Comparison of ENCODE assay signal across 8 cellular contexts in the genomic region with DNA sequence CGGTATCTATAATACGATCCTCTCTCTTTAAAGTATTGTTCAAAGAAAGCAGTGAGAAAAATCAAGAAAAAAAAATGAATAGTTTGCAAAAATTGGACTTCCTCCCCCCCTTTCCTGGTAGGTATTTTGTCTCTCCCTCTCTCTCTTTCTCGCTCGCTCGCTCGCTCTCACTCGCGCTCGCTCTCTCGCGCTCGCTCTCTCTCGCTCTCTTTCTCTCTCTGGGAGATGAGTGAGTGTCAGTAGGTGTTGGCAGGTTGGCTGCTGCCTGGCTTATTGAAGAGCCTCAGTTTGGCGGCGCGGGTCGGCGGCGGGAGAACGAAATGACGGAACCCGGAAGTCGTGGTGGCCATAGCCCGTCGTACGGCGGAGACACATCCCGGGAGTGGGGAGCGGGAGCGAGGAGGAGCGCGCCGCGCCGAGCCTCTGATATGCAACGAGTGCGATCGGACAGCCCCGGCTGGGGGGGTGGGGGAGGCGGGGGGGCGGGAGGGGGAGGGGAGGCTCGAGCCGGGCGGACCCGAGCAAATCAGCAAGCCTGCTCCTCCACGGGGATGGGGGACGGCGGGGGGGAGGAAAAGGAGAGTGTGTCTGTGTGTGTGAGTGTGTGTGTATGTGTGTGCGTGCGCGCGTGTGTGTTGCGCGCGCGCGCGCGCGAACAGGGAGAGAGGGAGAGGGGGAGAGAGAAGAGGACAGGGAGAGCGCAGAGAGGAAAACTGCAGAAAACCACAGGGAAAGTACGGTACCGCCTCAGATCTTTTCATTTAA. TPM values are rescaled to one million over a fixed set of nuclear protein-coding genes. Genes with fewer than 3 reads are reported as not detected.
A peak's percentile ranks its signal among the peaks of the same experiment; 100 is the strongest.
DNase-seq lines count a peak whose midpoint lies in the region; ATAC-seq, FAIRE-seq and TF ChIP-seq lines count a peak whose summit lies in the region.

A gene (minus strand): TSS at position 441 of the 765 bp plus-strand sequence. CDS start 1,083 bp downstream, outside the sequence.

- H3K4me3 Mint-ChIP-seq in activated CD4-positive, alpha-beta T cell treated with anti-CD3 and anti-CD28 coated beads, Interleukin-2, amount 10 ng/mL, durations not matched to agents 7 days and 5 days = peak within 1 kb of the TSS; percentile 85

- peaks cover 26% of the 10 kb centered on the region for H3K4me1 Mint-ChIP-seq in activated CD4-positive, alpha-beta T cell treated with anti-CD3 and anti-CD28 coated beads, Interleukin-2, amount 10 ng/mL, durations not matched to agents 7 days and 5 days

- FAIRE-seq in GM18507 (lab: Jason Lieb, UNC) = peak; percentile 57

- POLR2A ChIA-PET in AG04449 (lab: Yijun Ruan, JAX) = interaction anchor here (0.7 to 1.7 kb wide), 3 partner anchors 9 to 217 kb away, joined by 4 to 6 read pairs (median 4); no protein-coding TSS in a partner anchor
- POLR2A ChIA-PET in activated CD4-positive, alpha-beta T cell treated with anti-CD3 and anti-CD28 coated beads, Interleukin-2, amount 10 ng/mL, durations not matched to agents 7 days and 5 days (lab: Charles Lee) = no interaction called here

- H3K27me3 Mint-ChIP-seq in activated CD4-positive, alpha-beta T cell treated with anti-CD3 and anti-CD28 coated beads, Interleukin-2, amount 10 ng/mL, durations not matched to agents 7 days and 5 days = peaks cover 89% of the 10 kb centered on the region

- ATAC-seq in HG03432 (IDR thresholded peaks at IDR 0.05; ENCODE audit: unreplicated experiment) = peak; percentile 36

- H3K27ac Mint-ChIP-seq in activated CD4-positive, alpha-beta T cell treated with anti-CD3 and anti-CD28 coated beads, Interleukin-2, amount 10 ng/mL, durations not matched to agents 7 days and 5 days = peak within 1 kb of the TSS; percentile 85

- H3K36me3 Mint-ChIP-seq in activated CD4-positive, alpha-beta T cell treated with anti-CD3 and anti-CD28 coated beads, Interleukin-2, amount 10 ng/mL, durations not matched to agents 7 days and 5 days (ENCODE audit: low read depth) = peaks cover 10% of the 10 kb centered on the region

- DNase-seq in AG04449 (ENCODE audit: low read depth, low spot score) = peak; percentile 90
- peak; percentile 57 for DNase-seq in GM18507 (ENCODE audit: extremely low spot score, insufficient read length, low read depth)
- DNase-seq in NCI-H446 (lab: John Stamatoyannopoulos, UW) = peak; percentile 87 to 96
- DNase-seq in activated CD4-positive, alpha-beta T cell treated with anti-CD3 and anti-CD28 coated beads, Interleukin-2, amount 10 ng/mL, durations not matched to agents 7 days and 5 days = peak; percentile 29
- peak; percentile 88 for DNase-seq in epithelial cell of esophagus (ENCODE audit: low read depth)
- DNase-seq in mesenteric fat pad (ENCODE audit: low spot score) = peak; percentile 95
- peak; percentile 86 for DNase-seq in superior temporal gyrus (ENCODE audit: extremely low spot score)

- peak within 1 kb of the TSS; percentile 93 for H3K4me3 ChIP-seq in AG04449 (ENCODE audit: low read depth, low read length)
- peak within 1 kb of the TSS; percentile 87 for H3K4me3 ChIP-seq in epithelial cell of esophagus (ENCODE audit: low read length)

- no peak for TF ChIP-seq CTCF in AG04449 (IDR thresholded peaks at IDR 0.05; ENCODE audit: insufficient read depth, low read length, missing control alignments)
- no peak for TF ChIP-seq CTCF in epithelial cell of esophagus (IDR thresholded peaks at IDR 0.05; ENCODE audit: insufficient read depth, low read depth, low read length, missing control alignments)

- CTCF ChIA-PET in AG04449 (lab: Yijun Ruan, JAX) = no interaction called here
- CTCF ChIA-PET in activated CD4-positive, alpha-beta T cell treated with anti-CD3 and anti-CD28 coated beads, Interleukin-2, amount 10 ng/mL, durations not matched to agents 7 days and 5 days (lab: Charles Lee) = no interaction called here

- no peaks in the 10 kb centered on the region for H3K9me3 Mint-ChIP-seq in activated CD4-positive, alpha-beta T cell treated with anti-CD3 and anti-CD28 coated beads, Interleukin-2, amount 10 ng/mL, durations not matched to agents 7 days and 5 days

RNA-seq across cellular contexts. Expression of the gene that starts here (rescaled TPM):
- total RNA-seq in activated CD4-positive, alpha-beta T cell treated with anti-CD3 and anti-CD28 coated beads, Interleukin-2, amount 10 ng/mL, durations not matched to agents 7 days and 5 days = not detected
- total RNA-seq in mesenteric fat pad = 21.5 TPM

Comparison
In these comparisons a context has a peak if more than half of its experiments do, and no peak if none do; other contexts are left out.
1. Peak in every context shown above with its lines: DNase-seq, ATAC-seq and H3K4me3 ChIP-seq.
2. RNA of the gene that starts here (total RNA-seq): 21.5 TPM in mesenteric fat pad (single experiment); not detected in activated CD4-positive, alpha-beta T cell treated with anti-CD3 and anti-CD28 coated beads, Interleukin-2, amount 10 ng/mL, durations not matched to agents 7 days and 5 days; every median in the first group is over 10 times any median in the second.
3. Peak in DNase-seq in activated CD4-positive, alpha-beta T cell treated with anti-CD3 and anti-CD28 coated beads, Interleukin-2, amount 10 ng/mL, durations not matched to agents 7 days and 5 days; RNA of the gene not detected or under 1 TPM.
4. DNase-seq: peak in every context shown above with its lines; median percentile 95 in mesenteric fat pad; 92 in NCI-H446; 90 in AG04449; 88 in epithelial cell of esophagus; 86 in superior temporal gyrus; 57 in GM18507; 29 in activated CD4-positive, alpha-beta T cell treated with anti-CD3 and anti-CD28 coated beads, Interleukin-2, amount 10 ng/mL, durations not matched to agents 7 days and 5 days.